ENCODE assay signal across 8 cellular contexts in genomic region chr2:131413148-131413747, GRCh38. TPM values are rescaled to one million over a fixed set of nuclear protein-coding genes. Genes with fewer than 3 reads are reported as not detected.
DNase-seq lines count a peak whose midpoint lies in the region; ATAC-seq, FAIRE-seq and TF ChIP-seq lines count a peak whose summit lies in the region.

No MANE protein-coding gene starts in this region.

- TF ChIP-seq CTCF in D721Med (IDR thresholded peaks at IDR 0.05; ENCODE audit: insufficient read depth, missing control alignments) (peak; percentile 78), MCF 10A (IDR thresholded peaks at IDR 0.05; ENCODE audit: unreplicated experiment) (peak; percentile 82), thoracic aorta (IDR thresholded peaks at IDR 0.05) (peak; percentile 67)

- intact Hi-C loops in MCF 10A (cut with micrococcal nuclease) (loop anchor here (1.0 to 10.0 kb wide), 3 partner anchors 82 to 733 kb away; partner anchors contain the start of gene MZT2A), aorta (cut with DNase I) (loop anchor here in 1 of 2 donors (10.0 kb wide), 3 partner anchors 262 to 732 kb away; no protein-coding TSS in a partner anchor)

- no peaks in the 10 kb centered on the region for H3K9me3 Mint-ChIP-seq in MCF 10A (ENCODE audit: unreplicated experiment)

- POLR2A ChIA-PET in MCF 10A (lab: Yijun Ruan, JAX), result interaction anchor here (0.6 kb wide), 1 partner anchor 80 kb away, joined by 3 read pairs; no protein-coding TSS in a partner anchor

- FAIRE-seq in D721Med (lab: Jason Lieb, UNC), result peak; percentile 56

- H3K4me3 ChIP-seq in thoracic aorta, result no peak overlapping the region
- H3K4me3 ChIP-seq in aorta (ENCODE audit: low read length in 2 of 2), result no peak overlapping the region

- H3K27me3 Mint-ChIP-seq in MCF 10A (ENCODE audit: insufficient read depth, unreplicated experiment), result peaks cover 81% of the 10 kb centered on the region

- H3K27me3 ChIP-seq in thoracic aorta (replicated peaks; ENCODE audit: insufficient read depth), result no peaks in the 10 kb centered on the region
- peaks cover 0 to 1% of the 10 kb centered on the region in 2 donors for H3K27me3 ChIP-seq in aorta (ENCODE audit: control insufficient read depth in 1 of 2, insufficient read depth in 2 of 2, low read length in 1 of 2)

- no peaks in the 10 kb centered on the region for H3K36me3 Mint-ChIP-seq in MCF 10A (ENCODE audit: insufficient read depth, unreplicated experiment)

- BruUV-seq in MCF 10A (replicated peaks; lab: Mats Ljungman, UMichigan), result no TSS peak

- ATAC-seq in GM18873 (IDR thresholded peaks at IDR 0.05; ENCODE audit: low FRiP score, unreplicated experiment) (peak; percentile 59), HG03442 (IDR thresholded peaks at IDR 0.05; ENCODE audit: unreplicated experiment) (peak; percentile 74), thoracic aorta (ENCODE audit: insufficient number of reproducible peaks, low FRiP score, low read depth) (no peak), aorta (ENCODE audit: low FRiP score) (no peak)

- H3K4me1 Mint-ChIP-seq in MCF 10A (ENCODE audit: insufficient read depth, unreplicated experiment), result peaks cover 6% of the 10 kb centered on the region

- H3K36me3 ChIP-seq in thoracic aorta, result no peaks in the 10 kb centered on the region
- no peaks in the 10 kb centered on the region for H3K36me3 ChIP-seq in aorta (ENCODE audit: control insufficient read depth in 1 of 2, insufficient read depth in 2 of 2, low read length in 1 of 2)

- no peaks in the 10 kb centered on the region for H3K9me3 ChIP-seq in thoracic aorta
- H3K9me3 ChIP-seq in aorta (ENCODE audit: control insufficient read depth, low read length), result no peaks in the 10 kb centered on the region

- CTCF ChIA-PET in MCF 10A (lab: Yijun Ruan, JAX), result interaction anchor here (0.6 to 4.8 kb wide), 21 partner anchors 9 to 388 kb away, joined by 3 to 76 read pairs (median 5); partner anchors contain the start of gene MZT2A

- no peak overlapping the region for H3K4me3 Mint-ChIP-seq in MCF 10A (ENCODE audit: unreplicated experiment)

- WGBS in aorta, 2 donors, result 2% methylated on average over 7 of the region's 7 CpGs

- DNase-seq in D721Med (ENCODE audit: insufficient read length, low spot score), result no peak
- DNase-seq in NCI-H748 (lab: John Stamatoyannopoulos, UW; ENCODE audit: unreplicated experiment), result peak; percentile 66
- DNase-seq in MCF 10A (ENCODE audit: unreplicated experiment), result peak; percentile 66
- peak; percentile 13 for DNase-seq in kidney glomerular epithelial cell (lab: John Stamatoyannopoulos, UW)
- DNase-seq in thoracic aorta (ENCODE audit: low spot score), result no peak
- DNase-seq in aorta, result no peak

- H3K27ac ChIP-seq in thoracic aorta (no peak overlapping the region), aorta (ENCODE audit: low read depth in 1 of 2, low read length in 2 of 2) (no peak overlapping the region)

- H3K4me1 ChIP-seq in thoracic aorta (ENCODE audit: control insufficient read depth in 1 of 2, low read depth in 2 of 2) (no peaks in the 10 kb centered on the region), aorta (ENCODE audit: control insufficient read depth in 1 of 2, insufficient read depth in 2 of 2, low read length in 2 of 2) (no peaks in the 10 kb centered on the region)

- no peak overlapping the region for H3K27ac Mint-ChIP-seq in MCF 10A (ENCODE audit: low read depth, unreplicated experiment)

RNA-seq across cellular contexts. Expression of gene RAB6D, which starts 49.3 kb away (rescaled TPM):
- total RNA-seq in MCF 10A (2022) (not detected in 2 replicates), thoracic aorta (not detected), aorta (not detected)
- polyA plus RNA-seq in aorta, result not detected

Comparison
In these comparisons a context has a peak if more than half of its experiments do, and no peak if none do; other contexts are left out.
1. DNase-seq: peak in NCI-H748 (single experiment), MCF 10A (single experiment) and kidney glomerular epithelial cell (single experiment); none in D721Med (single experiment), thoracic aorta (single experiment) and aorta (0 of 2).
2. ATAC-seq: peak in GM18873 (single experiment) and HG03442 (single experiment); none in thoracic aorta (single experiment) and aorta (single experiment).
3. Peak in every context shown above with its lines, with median percentiles within 50 percentile points of each other: CTCF ChIP-seq.